In genomic region chr4:54484361-54484760, GRCh38 we compare ENCODE assay signal across 23 cellular contexts.
DNase-seq lines count a peak whose midpoint lies in the region; ATAC-seq and TF ChIP-seq lines count a peak whose summit lies in the region.
"Had no signal": no experiment of that assay in that cellular context is flagged by ENCODE, and none has a peak within 500 bp of the region (broad histone marks: within the 10 kb centered on the region; RNA-seq: fewer than 3 reads in every experiment).

No MANE protein-coding gene starts in this region.

- TF ChIP-seq CTCF in RWPE1 (conservative IDR thresholded peaks at IDR 0.05; ENCODE audit: low read depth): no peak

- no peak for ATAC-seq in GM21619 (IDR thresholded peaks at IDR 0.05; ENCODE audit: unreplicated experiment)
- ATAC-seq: activated T-cell treated with anti-CD3 and anti-CD28 coated beads, Interleukin-2, amount 50 U/mL, for 4 hours; K562; naive thymus-derived CD8-positive, alpha-beta T cell; T-helper 17 cell had no signal

- CTCF ChIA-PET in RWPE1 (lab: Yijun Ruan, JAX): interaction anchor here (1.4 kb wide), 1 partner anchor 486 kb away, joined by 6 read pairs; no protein-coding TSS in a partner anchor

- no peak for TF ChIP-seq POLR2A in erythroblast (IDR thresholded peaks at IDR 0.05; ENCODE audit: low read length)

- POLR2A ChIA-PET in RWPE1 (lab: Yijun Ruan, JAX; ENCODE audit: low non-redundant PET): no interaction called here

- no peak overlapping the region for H3K27ac ChIP-seq in RWPE1
- H3K27ac ChIP-seq: parathyroid adenoma, upper lobe of left lung, VCaP had no signal

- peak; percentile 89 for DNase-seq in DMS153 (lab: John Stamatoyannopoulos, UW)
- DNase-seq in NCI-H1436 (lab: John Stamatoyannopoulos, UW): peak; percentile 92
- DNase-seq in NCI-H2196 (lab: John Stamatoyannopoulos, UW; ENCODE audit: unreplicated experiment): peak; percentile 65
- DNase-seq in RWPE1 (ENCODE audit: low spot score): peak; percentile 87
- no peak for DNase-seq in erythroblast (lab: John Stamatoyannopoulos, UW)
- no peak for DNase-seq in 8988T
- DNase-seq in LoVo (ENCODE audit: low spot score): no peak
- DNase-seq: ACHN; activated CD4-positive, alpha-beta T cell treated with anti-CD3 and anti-CD28 coated beads, Interleukin-2, amount 50 U/mL, for 48 hours; activated naive CD4-positive, alpha-beta T cell treated with anti-CD3 and anti-CD28 coated beads, Interleukin-2, amount 10 ng/mL, durations not matched to agents 7 days and 5 days; activated T-cell treated with anti-CD3 and anti-CD28 coated beads, Interleukin-2, amount 50 U/mL, for 4 hours; foreskin melanocyte; H9; kidney glomerular epithelial cell; naive thymus-derived CD8-positive, alpha-beta T cell; NCI-H1694; stimulated activated CD4-positive, alpha-beta T cell treated with anti-CD3 and anti-CD28 coated beads, Interleukin-2, amount 100 ng/mL, for 24 hours; T-helper 17 cell; upper lobe of left lung had no signal

Comparison
In these comparisons a context has a peak if more than half of its experiments do, and no peak if none do; other contexts are left out.
1. DNase-seq: peak in DMS153 (single experiment), NCI-H1436 (single experiment), NCI-H2196 (single experiment) and RWPE1 (single experiment); none in erythroblast (0 of 2), 8988T (single experiment) and LoVo (single experiment).